In genomic region chr2:46846454-46846990, GRCh38 we compare ENCODE assay signal across 10 cellular contexts.
DNase-seq lines count a peak whose midpoint lies in the region; ATAC-seq and TF ChIP-seq lines count a peak whose summit lies in the region.
"Had no signal": no experiment of that assay in that cellular context is flagged by ENCODE, and none has a peak within 500 bp of the region (broad histone marks: within the 10 kb centered on the region; RNA-seq: fewer than 3 reads in every experiment).

No MANE protein-coding gene starts in this region.

- TF ChIP-seq POLR2A in transverse colon (IDR thresholded peaks at IDR 0.05), result no peak

- H3K27me3 ChIP-seq in esophagus (ENCODE audit: control insufficient read depth in 1 of 2, insufficient read depth in 2 of 2, low read length in 2 of 2) (no peaks in the 10 kb centered on the region), muscle layer of duodenum (ENCODE audit: low read depth, low read length) (no peaks in the 10 kb centered on the region), transverse colon (no peaks in the 10 kb centered on the region)

- no peak overlapping the region for H3K4me3 ChIP-seq in esophagus (ENCODE audit: low read depth in 1 of 2, low read length in 2 of 2)
- H3K4me3 ChIP-seq in muscle layer of duodenum (ENCODE audit: low read depth in 1 of 2, low read length in 2 of 2), result peak overlapping the region in 1 of 2 donors; percentile 9
- H3K4me3 ChIP-seq in transverse colon, result no peak overlapping the region

- peak; percentile 11 for DNase-seq in SKM-1 treated with dmso at 0.1 percent for 144 hours (lab: John Stamatoyannopoulos, UW; ENCODE audit: unreplicated experiment)
- no peak for DNase-seq in SKM-1 (lab: John Stamatoyannopoulos, UW; ENCODE audit: unreplicated experiment)
- DNase-seq in transverse colon, result no peak
- DNase-seq: activated B cell treated with CpG ODN at 0.5 μM for 24 hours; activated T-cell treated with anti-CD3 and anti-CD28 coated beads, Interleukin-2, amount 50 U/mL, for 48 hours had no signal

- ATAC-seq in GM19351 (IDR thresholded peaks at IDR 0.05; ENCODE audit: unreplicated experiment), result no peak
- ATAC-seq in HG03565 (IDR thresholded peaks at IDR 0.05; ENCODE audit: unreplicated experiment), result no peak
- ATAC-seq in HG03039 (IDR thresholded peaks at IDR 0.05; ENCODE audit: unreplicated experiment), result no peak

- in situ Hi-C loops in transverse colon (cut with MboI; ENCODE audit: low pct_ligation_motif_present in 1 of 4, low pct_unique_long_range_greater_than_20kb in 1 of 4, low sequenced_read_pairs in 3 of 4), result no loop called here

- peaks cover 2 to 29% of the 10 kb centered on the region in 2 donors for H3K4me1 ChIP-seq in esophagus (ENCODE audit: control insufficient read depth in 2 of 2, insufficient read depth in 2 of 2, low read length in 1 of 2)
- peaks cover 45 to 48% of the 10 kb centered on the region in 2 donors for H3K4me1 ChIP-seq in muscle layer of duodenum (ENCODE audit: control insufficient read depth in 1 of 2, insufficient read depth in 2 of 2, low read length in 2 of 2)
- peaks cover 47 to 62% (median 55%) of the 10 kb centered on the region in 4 donors for H3K4me1 ChIP-seq in transverse colon

- H3K9me3 ChIP-seq in esophagus (ENCODE audit: control insufficient read depth in 2 of 2, insufficient read depth in 1 of 2, low read depth in 1 of 2, low read length in 1 of 2) (no peaks in the 10 kb centered on the region), muscle layer of duodenum (ENCODE audit: control insufficient read depth in 1 of 2, low read length in 2 of 2) (no peaks in the 10 kb centered on the region), transverse colon (no peaks in the 10 kb centered on the region)

- H3K36me3 ChIP-seq in esophagus (ENCODE audit: control insufficient read depth in 2 of 2, insufficient read depth in 2 of 2, low read length in 1 of 2), result no peaks in the 10 kb centered on the region
- peaks cover 0 to 5% of the 10 kb centered on the region in 2 donors for H3K36me3 ChIP-seq in muscle layer of duodenum (ENCODE audit: control insufficient read depth in 1 of 2, insufficient read depth in 2 of 2, low read length in 2 of 2)
- no peaks in the 10 kb centered on the region for H3K36me3 ChIP-seq in transverse colon

- H3K27ac ChIP-seq in esophagus (ENCODE audit: low read depth in 2 of 2, low read length in 1 of 2) (peak overlapping the region; percentile 64 to 76), muscle layer of duodenum (ENCODE audit: low read length) (peak overlapping the region; percentile 96), transverse colon (peak overlapping the region; percentile 91 to 95 (median 92))

- no peak for TF ChIP-seq EP300 in transverse colon (IDR thresholded peaks at IDR 0.05; ENCODE audit: low read depth)

- intact Hi-C loops in transverse colon (cut with DNase I; ENCODE audit: low total_unique reads), result no loop called here

- WGBS in esophagus, 2 donors, result 43 to 58% methylated on average over 5 of the region's 5 CpGs
- 15 to 42% methylated on average over 2 to 5 of the region's 5 CpGs for WGBS in transverse colon (ENCODE audit: low coverage in 1 of 2), 2 donors

- TF ChIP-seq CTCF in transverse colon (IDR thresholded peaks at IDR 0.05), result no peak
